ENCODE assay signal across 39 cellular contexts in genomic region chr1:115854005-115854404, GRCh38. TPM values are rescaled to one million over a fixed set of nuclear protein-coding genes. Genes with fewer than 3 reads are reported as not detected.
"Had no signal": no experiment of that assay in that cellular context is flagged by ENCODE, and none has a peak within 500 bp of the region (broad histone marks: within the 10 kb centered on the region; RNA-seq: fewer than 3 reads in every experiment).

No MANE protein-coding gene starts in this region.

- H3K4me2 ChIP-seq: hepatocyte had no signal

- H3K4me3 ChIP-seq: adrenal gland, body of pancreas, esophagus squamous epithelium, gastroesophageal sphincter, heart right ventricle, hepatocyte had no signal

- H3K9me3 ChIP-seq: adrenal gland, body of pancreas, esophagus squamous epithelium had no signal

- FAIRE-seq: colon, endometrium, endothelial cell of umbilical vein had no signal

- H3K36me3 ChIP-seq: adrenal gland, esophagus squamous epithelium, gastroesophageal sphincter, heart right ventricle, WERI-Rb-1 had no signal

- H3K27me3 ChIP-seq: body of pancreas had no signal

- H3K4me1 ChIP-seq: adrenal gland, body of pancreas, gastroesophageal sphincter, heart right ventricle had no signal

- H2AFZ ChIP-seq: hepatocyte had no signal

- H3K27ac ChIP-seq: adrenal gland, body of pancreas, epithelial cell of prostate, esophagus squamous epithelium, gastroesophageal sphincter, heart right ventricle, hepatocyte, WERI-Rb-1 had no signal

- DNase-seq: activated B cell treated with CpG ODN at 0.5 μM for 24 hours; activated CD4-positive, alpha-beta memory T cell treated with anti-CD3 and anti-CD28 coated beads for 36 hours; activated CD4-positive, alpha-beta T cell treated with anti-CD3 and anti-CD28 coated beads for 36 hours; activated CD4-positive, alpha-beta T cell treated with anti-CD3 and anti-CD28 coated beads, Interleukin-2, amount 10 ng/mL, durations not matched to agents 24 days and 14 days; activated CD4-positive, CD25-positive, alpha-beta regulatory T cell treated with anti-CD3 and anti-CD28 coated beads, Interleukin-2, amount 50 U/mL, for 72 hours; activated CD8-positive, alpha-beta memory T cell treated with anti-CD3 and anti-CD28 coated beads, Interleukin-2, amount 10 ng/mL, durations not matched to agents 7 days and 5 days; activated CD8-positive, alpha-beta memory T cell treated with anti-CD3 and anti-CD28 coated beads, Interleukin-2, amount 50 U/mL, for 4 hours; activated CD8-positive, alpha-beta T cell treated with anti-CD3 and anti-CD28 coated beads, Interleukin-2, amount 10 ng/mL, durations not matched to agents 7 days and 5 days; activated effector memory CD4-positive, alpha-beta T cell treated with anti-CD3 and anti-CD28 coated beads, Interleukin-2, amount 50 U/mL, for 16 hours; activated naive CD4-positive, alpha-beta T cell treated with anti-CD3 and anti-CD28 coated beads for 36 hours; activated naive CD8-positive, alpha-beta T cell treated with anti-CD3 and anti-CD28 coated beads for 36 hours; activated naive CD8-positive, alpha-beta T cell treated with anti-CD3 and anti-CD28 coated beads, Interleukin-2, amount 50 U/mL, for 24 hours; activated T-cell treated with anti-CD3 and anti-CD28 coated beads, Interleukin-2, amount 50 U/mL, for 1 hour; activated T-cell treated with anti-CD3 and anti-CD28 coated beads, Interleukin-2, amount 50 U/mL, for 48 hours; adrenal gland; amygdala; aorta; body of pancreas; caudate nucleus; cortex of kidney; dermis blood vessel endothelial cell; effector CD8-positive, alpha-beta T cell; esophagus squamous epithelium; foreskin melanocyte; heart right ventricle; T-helper 2 cell; WERI-Rb-1 had no signal

- H3K79me2 ChIP-seq: hepatocyte had no signal

- ATAC-seq: activated CD4-positive, alpha-beta T cell treated with anti-CD3 and anti-CD28 coated beads for 36 hours; activated CD8-positive, alpha-beta memory T cell treated with anti-CD3 and anti-CD28 coated beads, Interleukin-2, amount 10 ng/mL, durations not matched to agents 7 days and 5 days; activated CD8-positive, alpha-beta T cell treated with anti-CD3 and anti-CD28 coated beads, Interleukin-2, amount 10 ng/mL, durations not matched to agents 7 days and 5 days; activated naive CD8-positive, alpha-beta T cell treated with anti-CD3 and anti-CD28 coated beads, Interleukin-2, amount 50 U/mL, for 24 hours; body of pancreas; gastroesophageal sphincter; heart right ventricle had no signal

RNA-seq across cellular contexts. Expression of gene NHLH2, which starts 13.1 kb away (rescaled TPM):
- total RNA-seq: activated B cell treated with CpG ODN at 0.5 μM for 24 hours; activated CD4-positive, alpha-beta memory T cell treated with anti-CD3 and anti-CD28 coated beads for 36 hours; activated CD4-positive, alpha-beta T cell treated with anti-CD3 and anti-CD28 coated beads for 36 hours; activated CD4-positive, alpha-beta T cell treated with anti-CD3 and anti-CD28 coated beads, Interleukin-2, amount 10 ng/mL, durations not matched to agents 24 days and 14 days; activated CD8-positive, alpha-beta memory T cell treated with anti-CD3 and anti-CD28 coated beads for 36 hours; activated CD8-positive, alpha-beta memory T cell treated with anti-CD3 and anti-CD28 coated beads, Interleukin-2, amount 10 ng/mL, durations not matched to agents 7 days and 5 days; activated CD8-positive, alpha-beta T cell treated with anti-CD3 and anti-CD28 coated beads, Interleukin-2, amount 10 ng/mL, durations not matched to agents 7 days and 5 days; activated naive CD4-positive, alpha-beta T cell treated with anti-CD3 and anti-CD28 coated beads for 36 hours; activated naive CD8-positive, alpha-beta T cell treated with anti-CD3 and anti-CD28 coated beads for 36 hours; activated T-helper 1 cell treated with anti-CD3 and anti-CD28 coated beads, Interleukin-12 subunit alpha, Interleukin-12 subunit beta, Interleukin-2, Interleukin-4 antibody, amounts not matched to agents 30 ng/mL and 10 ng/mL and 1 ng/mL, durations not matched to agents 14 hours and 24 hours and 36 hours; activated T-helper 2 cell treated with anti-CD3 and anti-CD28 coated beads, Interferon-gamma antibody, Interleukin-2, Interleukin-4, amounts not matched to agents 10 μg/mL and 5 μg/mL and 100 μg/mL, durations not matched to agents 14 hours and 24 hours and 36 hours; adrenal gland; aorta; body of pancreas; chondrocyte; dermis blood vessel endothelial cell; endothelial cell of umbilical vein; fibroblast of lung; gastroesophageal sphincter; glomerular endothelial cell; heart right ventricle; hepatocyte had no signal
- polyA plus RNA-seq: adrenal gland, aorta, endothelial cell of umbilical vein, fibroblast of lung, heart right ventricle had no signal
